2 cellular contexts compared by ENCODE assay signal in the genomic region with DNA sequence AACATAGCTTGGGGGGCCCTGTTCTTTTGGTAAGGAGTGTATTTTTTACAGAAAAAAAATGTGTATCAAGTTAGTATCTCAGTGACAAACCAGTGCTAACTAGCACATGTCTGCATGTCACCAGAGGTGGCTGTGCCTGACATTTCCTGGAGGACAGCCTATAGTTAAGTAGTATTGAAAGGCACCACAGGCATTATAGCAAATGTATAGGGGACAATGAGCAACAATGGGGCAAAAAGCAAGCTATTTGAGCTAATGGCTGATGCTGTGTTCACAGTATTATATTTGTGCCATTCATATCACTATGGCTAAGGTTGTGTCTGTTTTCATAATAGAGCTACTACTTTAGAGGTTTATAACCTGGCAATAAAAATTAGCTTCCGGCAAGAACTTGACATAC.
TF ChIP-seq lines count a peak whose summit lies in the region.

No MANE protein-coding gene starts in this region.

TF ChIP-seq in GM23338, 12 proteins besides CTCF, POLR2A, EP300 and RAD21:
- TF ChIP-seq, protein P1, sequence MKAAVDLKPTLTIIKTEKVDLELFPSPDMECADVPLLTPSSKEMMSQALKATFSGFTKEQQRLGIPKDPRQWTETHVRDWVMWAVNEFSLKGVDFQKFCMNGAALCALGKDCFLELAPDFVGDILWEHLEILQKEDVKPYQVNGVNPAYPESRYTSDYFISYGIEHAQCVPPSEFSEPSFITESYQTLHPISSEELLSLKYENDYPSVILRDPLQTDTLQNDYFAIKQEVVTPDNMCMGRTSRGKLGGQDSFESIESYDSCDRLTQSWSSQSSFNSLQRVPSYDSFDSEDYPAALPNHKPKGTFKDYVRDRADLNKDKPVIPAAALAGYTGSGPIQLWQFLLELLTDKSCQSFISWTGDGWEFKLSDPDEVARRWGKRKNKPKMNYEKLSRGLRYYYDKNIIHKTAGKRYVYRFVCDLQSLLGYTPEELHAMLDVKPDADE (IDR thresholded peaks at IDR 0.05) = no peak
- TF ChIP-seq STAT1 (IDR thresholded peaks at IDR 0.05; ENCODE audit: unreplicated experiment) (no peak), NANOG (IDR thresholded peaks at IDR 0.05; ENCODE audit: borderline replicate concordance) (no peak), POLR2AphosphoS5 (IDR thresholded peaks at IDR 0.05; ENCODE audit: low read depth) (no peak), CREB1 (CRISPR knock-in tag; IDR thresholded peaks at IDR 0.05; ENCODE audit: low read depth) (no peak), EZH2 (IDR thresholded peaks at IDR 0.05; ENCODE audit: low read depth, unreplicated experiment) (no peak)

TF ChIP-seq in H1, 55 proteins besides CTCF, POLR2A, EP300 and RAD21:
- TF ChIP-seq POLR2AphosphoS5 (IDR thresholded peaks at IDR 0.05; ENCODE audit: low read depth, low read length) = no peak
- TF ChIP-seq, protein P2, sequence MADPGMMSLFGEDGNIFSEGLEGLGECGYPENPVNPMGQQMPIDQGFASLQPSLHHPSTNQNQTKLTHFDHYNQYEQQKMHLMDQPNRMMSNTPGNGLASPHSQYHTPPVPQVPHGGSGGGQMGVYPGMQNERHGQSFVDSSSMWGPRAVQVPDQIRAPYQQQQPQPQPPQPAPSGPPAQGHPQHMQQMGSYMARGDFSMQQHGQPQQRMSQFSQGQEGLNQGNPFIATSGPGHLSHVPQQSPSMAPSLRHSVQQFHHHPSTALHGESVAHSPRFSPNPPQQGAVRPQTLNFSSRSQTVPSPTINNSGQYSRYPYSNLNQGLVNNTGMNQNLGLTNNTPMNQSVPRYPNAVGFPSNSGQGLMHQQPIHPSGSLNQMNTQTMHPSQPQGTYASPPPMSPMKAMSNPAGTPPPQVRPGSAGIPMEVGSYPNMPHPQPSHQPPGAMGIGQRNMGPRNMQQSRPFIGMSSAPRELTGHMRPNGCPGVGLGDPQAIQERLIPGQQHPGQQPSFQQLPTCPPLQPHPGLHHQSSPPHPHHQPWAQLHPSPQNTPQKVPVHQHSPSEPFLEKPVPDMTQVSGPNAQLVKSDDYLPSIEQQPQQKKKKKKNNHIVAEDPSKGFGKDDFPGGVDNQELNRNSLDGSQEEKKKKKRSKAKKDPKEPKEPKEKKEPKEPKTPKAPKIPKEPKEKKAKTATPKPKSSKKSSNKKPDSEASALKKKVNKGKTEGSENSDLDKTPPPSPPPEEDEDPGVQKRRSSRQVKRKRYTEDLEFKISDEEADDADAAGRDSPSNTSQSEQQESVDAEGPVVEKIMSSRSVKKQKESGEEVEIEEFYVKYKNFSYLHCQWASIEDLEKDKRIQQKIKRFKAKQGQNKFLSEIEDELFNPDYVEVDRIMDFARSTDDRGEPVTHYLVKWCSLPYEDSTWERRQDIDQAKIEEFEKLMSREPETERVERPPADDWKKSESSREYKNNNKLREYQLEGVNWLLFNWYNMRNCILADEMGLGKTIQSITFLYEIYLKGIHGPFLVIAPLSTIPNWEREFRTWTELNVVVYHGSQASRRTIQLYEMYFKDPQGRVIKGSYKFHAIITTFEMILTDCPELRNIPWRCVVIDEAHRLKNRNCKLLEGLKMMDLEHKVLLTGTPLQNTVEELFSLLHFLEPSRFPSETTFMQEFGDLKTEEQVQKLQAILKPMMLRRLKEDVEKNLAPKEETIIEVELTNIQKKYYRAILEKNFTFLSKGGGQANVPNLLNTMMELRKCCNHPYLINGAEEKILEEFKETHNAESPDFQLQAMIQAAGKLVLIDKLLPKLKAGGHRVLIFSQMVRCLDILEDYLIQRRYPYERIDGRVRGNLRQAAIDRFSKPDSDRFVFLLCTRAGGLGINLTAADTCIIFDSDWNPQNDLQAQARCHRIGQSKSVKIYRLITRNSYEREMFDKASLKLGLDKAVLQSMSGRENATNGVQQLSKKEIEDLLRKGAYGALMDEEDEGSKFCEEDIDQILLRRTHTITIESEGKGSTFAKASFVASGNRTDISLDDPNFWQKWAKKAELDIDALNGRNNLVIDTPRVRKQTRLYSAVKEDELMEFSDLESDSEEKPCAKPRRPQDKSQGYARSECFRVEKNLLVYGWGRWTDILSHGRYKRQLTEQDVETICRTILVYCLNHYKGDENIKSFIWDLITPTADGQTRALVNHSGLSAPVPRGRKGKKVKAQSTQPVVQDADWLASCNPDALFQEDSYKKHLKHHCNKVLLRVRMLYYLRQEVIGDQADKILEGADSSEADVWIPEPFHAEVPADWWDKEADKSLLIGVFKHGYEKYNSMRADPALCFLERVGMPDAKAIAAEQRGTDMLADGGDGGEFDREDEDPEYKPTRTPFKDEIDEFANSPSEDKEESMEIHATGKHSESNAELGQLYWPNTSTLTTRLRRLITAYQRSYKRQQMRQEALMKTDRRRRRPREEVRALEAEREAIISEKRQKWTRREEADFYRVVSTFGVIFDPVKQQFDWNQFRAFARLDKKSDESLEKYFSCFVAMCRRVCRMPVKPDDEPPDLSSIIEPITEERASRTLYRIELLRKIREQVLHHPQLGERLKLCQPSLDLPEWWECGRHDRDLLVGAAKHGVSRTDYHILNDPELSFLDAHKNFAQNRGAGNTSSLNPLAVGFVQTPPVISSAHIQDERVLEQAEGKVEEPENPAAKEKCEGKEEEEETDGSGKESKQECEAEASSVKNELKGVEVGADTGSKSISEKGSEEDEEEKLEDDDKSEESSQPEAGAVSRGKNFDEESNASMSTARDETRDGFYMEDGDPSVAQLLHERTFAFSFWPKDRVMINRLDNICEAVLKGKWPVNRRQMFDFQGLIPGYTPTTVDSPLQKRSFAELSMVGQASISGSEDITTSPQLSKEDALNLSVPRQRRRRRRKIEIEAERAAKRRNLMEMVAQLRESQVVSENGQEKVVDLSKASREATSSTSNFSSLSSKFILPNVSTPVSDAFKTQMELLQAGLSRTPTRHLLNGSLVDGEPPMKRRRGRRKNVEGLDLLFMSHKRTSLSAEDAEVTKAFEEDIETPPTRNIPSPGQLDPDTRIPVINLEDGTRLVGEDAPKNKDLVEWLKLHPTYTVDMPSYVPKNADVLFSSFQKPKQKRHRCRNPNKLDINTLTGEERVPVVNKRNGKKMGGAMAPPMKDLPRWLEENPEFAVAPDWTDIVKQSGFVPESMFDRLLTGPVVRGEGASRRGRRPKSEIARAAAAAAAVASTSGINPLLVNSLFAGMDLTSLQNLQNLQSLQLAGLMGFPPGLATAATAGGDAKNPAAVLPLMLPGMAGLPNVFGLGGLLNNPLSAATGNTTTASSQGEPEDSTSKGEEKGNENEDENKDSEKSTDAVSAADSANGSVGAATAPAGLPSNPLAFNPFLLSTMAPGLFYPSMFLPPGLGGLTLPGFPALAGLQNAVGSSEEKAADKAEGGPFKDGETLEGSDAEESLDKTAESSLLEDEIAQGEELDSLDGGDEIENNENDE (IDR thresholded peaks at IDR 0.05; ENCODE audit: insufficient replicate concordance, low read length) = no peak
- no peak for TF ChIP-seq SP4 (IDR thresholded peaks at IDR 0.05; ENCODE audit: low read length)
- TF ChIP-seq CHD2 (IDR thresholded peaks at IDR 0.05; ENCODE audit: low read length) = no peak
- TF ChIP-seq ASH2L (IDR thresholded peaks at IDR 0.05; ENCODE audit: low read length) = no peak
- TF ChIP-seq SP2 (IDR thresholded peaks at IDR 0.05; ENCODE audit: low read length) = no peak
- no peak for TF ChIP-seq EGR1 (IDR thresholded peaks at IDR 0.05; ENCODE audit: borderline replicate concordance, low read depth, low read length)
- no peak for TF ChIP-seq YY1 (IDR thresholded peaks at IDR 0.05; ENCODE audit: low read depth, low read length)
- TF ChIP-seq RBBP5 (IDR thresholded peaks at IDR 0.05; ENCODE audit: borderline replicate concordance, low read depth, low read length) = no peak
- TF ChIP-seq RFX5 (IDR thresholded peaks at IDR 0.05; ENCODE audit: borderline replicate concordance, low read depth, low read length) = no peak
- no peak for TF ChIP-seq HDAC2 (IDR thresholded peaks at IDR 0.05; ENCODE audit: borderline replicate concordance in 1 of 2, low read depth in 2 of 2, low read length in 2 of 2)
- no peak for TF ChIP-seq PHF8 (conservative IDR thresholded peaks at IDR 0.05; ENCODE audit: low read depth, low read length)
- TF ChIP-seq KDM1A (IDR thresholded peaks at IDR 0.05; ENCODE audit: borderline replicate concordance, low read length) = no peak
- TF ChIP-seq KDM5A (IDR thresholded peaks at IDR 0.05; ENCODE audit: low read length) = no peak
- TF ChIP-seq BACH1 (IDR thresholded peaks at IDR 0.05; ENCODE audit: low read length) = no peak
